ENCODE assay signal across 17 cellular contexts in genomic region chr10:95281206-95281605, GRCh38. TPM values are rescaled to one million over a fixed set of nuclear protein-coding genes. Genes with fewer than 3 reads are reported as not detected.
DNase-seq lines count a peak whose midpoint lies in the region; ATAC-seq and TF ChIP-seq lines count a peak whose summit lies in the region.
"Had no signal": no experiment of that assay in that cellular context is flagged by ENCODE, and none has a peak within 500 bp of the region (broad histone marks: within the 10 kb centered on the region; RNA-seq: fewer than 3 reads in every experiment).

No MANE protein-coding gene starts in this region.

- no peak overlapping the region for H3K23ac ChIP-seq in mesendoderm (ENCODE audit: low read length)

- H3K27me3 ChIP-seq in Panc1 (ENCODE audit: control insufficient read depth, insufficient read depth, low read length) (no peaks in the 10 kb centered on the region), mesendoderm (ENCODE audit: insufficient read depth, low read length, poor library complexity) (no peaks in the 10 kb centered on the region), thyroid gland (no peaks in the 10 kb centered on the region)
- H3K27me3 ChIP-seq: MG63, Peyer's patch had no signal

- no peak for ATAC-seq in Panc1
- no peak for ATAC-seq in stimulated activated naive CD8-positive, alpha-beta T cell treated with anti-CD3 and anti-CD28 coated beads, Interleukin-15, amount 100 ng/mL, for 72 hours
- ATAC-seq: activated CD8-positive, alpha-beta memory T cell treated with anti-CD3 and anti-CD28 coated beads, Interleukin-2, amount 10 ng/mL, durations not matched to agents 7 days and 5 days had no signal

- POLR2A ChIA-PET in Panc1 (lab: Charles Lee): no interaction called here

- no CpG with 5 or more reads among the region's 2 CpGs for WGBS in mesendoderm (ENCODE audit: extremely low coverage, insufficient coverage, low lambda C conversion rate)
- WGBS in thyroid gland, 2 donors: 91 to 94% methylated on average over 2 of the region's 2 CpGs

- H3K9me3 Mint-ChIP-seq in stimulated activated naive CD8-positive, alpha-beta T cell treated with anti-CD3 and anti-CD28 coated beads, Interleukin-15, amount 100 ng/mL, for 72 hours: no peaks in the 10 kb centered on the region
- H3K9me3 Mint-ChIP-seq in type B pancreatic cell: no peaks in the 10 kb centered on the region
- H3K9me3 Mint-ChIP-seq: activated CD4-positive, alpha-beta T cell treated with anti-CD3 and anti-CD28 coated beads, Interleukin-2, amount 10 ng/mL, durations not matched to agents 24 days and 14 days; mesothelial cell of epicardium had no signal

- H2BK15ac ChIP-seq in mesendoderm (replicated peaks; ENCODE audit: low read depth): no peak overlapping the region

- H2BK5ac ChIP-seq in mesendoderm (ENCODE audit: low read length): no peak overlapping the region

- CTCF ChIA-PET in Panc1 (lab: Charles Lee): interaction anchor here (0.9 kb wide), 1 partner anchor 35 kb away, joined by 3 read pairs; no protein-coding TSS in a partner anchor

- no peak overlapping the region for H3K27ac Mint-ChIP-seq in stimulated activated naive CD8-positive, alpha-beta T cell treated with anti-CD3 and anti-CD28 coated beads, Interleukin-15, amount 100 ng/mL, for 72 hours
- H3K27ac Mint-ChIP-seq in type B pancreatic cell: no peak overlapping the region
- H3K27ac Mint-ChIP-seq: activated CD4-positive, alpha-beta T cell treated with anti-CD3 and anti-CD28 coated beads, Interleukin-2, amount 10 ng/mL, durations not matched to agents 24 days and 14 days; activated CD8-positive, alpha-beta memory T cell treated with anti-CD3 and anti-CD28 coated beads, Interleukin-2, amount 10 ng/mL, durations not matched to agents 7 days and 5 days; activated naive CD8-positive, alpha-beta T cell had no signal

- H3K18ac ChIP-seq in mesendoderm (ENCODE audit: low read length): peak overlapping the region; percentile 88

- peaks cover 70% of the 10 kb centered on the region for H3K79me2 ChIP-seq in mesendoderm (ENCODE audit: control insufficient read depth, insufficient read depth, low read length)

- no peak overlapping the region for H3K4me2 ChIP-seq in mesendoderm (ENCODE audit: low read length)

- H3K4me1 Mint-ChIP-seq in stimulated activated naive CD8-positive, alpha-beta T cell treated with anti-CD3 and anti-CD28 coated beads, Interleukin-15, amount 100 ng/mL, for 72 hours: no peaks in the 10 kb centered on the region
- peaks cover 34% of the 10 kb centered on the region for H3K4me1 Mint-ChIP-seq in type B pancreatic cell (ENCODE audit: unreplicated experiment)

- no TSS peak for BruUV-seq in Panc1 (replicated peaks; lab: Mats Ljungman, UMichigan)

- no peak overlapping the region for H3K9ac ChIP-seq in mesendoderm (ENCODE audit: low read length)

- no peak overlapping the region for H2AK5ac ChIP-seq in mesendoderm (ENCODE audit: low read length)

- no peak overlapping the region for H3K56ac ChIP-seq in mesendoderm (ENCODE audit: low read length)

- in situ Hi-C loops in Panc1 (cut with HindIII; ENCODE audit: low pct_unique_long_range_greater_than_20kb, low sequenced_read_pairs): no loop called here

- H3K36me3 ChIP-seq in Panc1 (ENCODE audit: control insufficient read depth, insufficient read depth, low read length): no peaks in the 10 kb centered on the region
- no peaks in the 10 kb centered on the region for H3K36me3 ChIP-seq in mesendoderm (ENCODE audit: control insufficient read depth, insufficient read depth, low read length)
- no peaks in the 10 kb centered on the region for H3K36me3 ChIP-seq in thyroid gland
- H3K36me3 ChIP-seq: MG63, Peyer's patch had no signal

- intact Hi-C loops in Panc1 (cut with micrococcal nuclease; ENCODE audit: unreplicated experiment): no loop called here
- intact Hi-C loops in thyroid gland (cut with DNase I): no loop called here

- peak overlapping the region; percentile 32; the same call in 1 of the 2 replicates for H3K27ac ChIP-seq in Panc1 (ENCODE audit: low read length)
- peak overlapping the region; percentile 90 for H3K27ac ChIP-seq in epithelial cell of prostate
- H3K27ac ChIP-seq in mesendoderm (ENCODE audit: low read depth, low read length): no peak overlapping the region
- H3K27ac ChIP-seq in thyroid gland: peak overlapping the region in 2 of 3 donors; percentile 75 to 80

- no peak overlapping the region for H3K4me3 ChIP-seq in Panc1 (ENCODE audit: low read depth in 2 of 2, low read length in 2 of 2)
- no peak overlapping the region for H3K4me3 ChIP-seq in mesendoderm (ENCODE audit: low read length)
- no peak overlapping the region for H3K4me3 ChIP-seq in thyroid gland (replicated peaks in 1 of 3)
- H3K4me3 ChIP-seq: MG63, Peyer's patch had no signal

- peaks cover 28% of the 10 kb centered on the region for H3K79me1 ChIP-seq in mesendoderm (ENCODE audit: low read length)

- no peak for TF ChIP-seq CTCF in Panc1 (IDR thresholded peaks at IDR 0.05)
- no peak for TF ChIP-seq CTCF in thyroid gland (IDR thresholded peaks at IDR 0.05)
- no peak for TF ChIP-seq CTCF in type B pancreatic cell (conservative IDR thresholded peaks at IDR 0.05)

- H3K4me1 ChIP-seq in Panc1 (ENCODE audit: control insufficient read depth, insufficient read depth, low read length) (peaks cover 48% of the 10 kb centered on the region), mesendoderm (ENCODE audit: control insufficient read depth, low read depth, low read length) (peaks cover 20% of the 10 kb centered on the region), thyroid gland (peaks cover 24 to 75% of the 10 kb centered on the region in 2 donors)

- DNase-seq in Panc1 (ENCODE audit: low read depth, low spot score): no peak
- DNase-seq in epithelial cell of prostate (ENCODE audit: low read depth, low spot score): no peak
- no peak for DNase-seq in mesendoderm
- DNase-seq in thyroid gland: no peak
- DNase-seq in stimulated activated naive CD8-positive, alpha-beta T cell treated with anti-CD3 and anti-CD28 coated beads, Interleukin-15, amount 100 ng/mL, for 72 hours: no peak
- DNase-seq in activated CD8-positive, alpha-beta memory T cell treated with anti-CD3 and anti-CD28 coated beads, Interleukin-2, amount 50 U/mL, for 48 hours: no peak
- no peak for DNase-seq in type B pancreatic cell (ENCODE audit: extremely low spot score, unreplicated experiment)
- DNase-seq: activated CD4-positive, alpha-beta T cell treated with anti-CD3 and anti-CD28 coated beads, Interleukin-2, amount 10 ng/mL, durations not matched to agents 24 days and 14 days; activated CD8-positive, alpha-beta memory T cell treated with anti-CD3 and anti-CD28 coated beads, Interleukin-2, amount 10 ng/mL, durations not matched to agents 7 days and 5 days; effector memory CD4-positive, alpha-beta T cell; MG63; NCI-H1436 treated with DMSO at 0.1 percent for 48 hours; NCI-H510A treated with DMSO at 0.1 percent for 48 hours; Peyer's patch; posterior cingulate gyrus had no signal

- peaks cover 21% of the 10 kb centered on the region for H3K36me3 Mint-ChIP-seq in type B pancreatic cell
- H3K36me3 Mint-ChIP-seq: activated CD8-positive, alpha-beta memory T cell treated with anti-CD3 and anti-CD28 coated beads, Interleukin-2, amount 10 ng/mL, durations not matched to agents 7 days and 5 days; activated naive CD8-positive, alpha-beta T cell had no signal

- no peak overlapping the region for H3K4me3 Mint-ChIP-seq in stimulated activated naive CD8-positive, alpha-beta T cell treated with anti-CD3 and anti-CD28 coated beads, Interleukin-15, amount 100 ng/mL, for 72 hours
- no peak overlapping the region for H3K4me3 Mint-ChIP-seq in type B pancreatic cell
- H3K4me3 Mint-ChIP-seq: activated CD4-positive, alpha-beta T cell treated with anti-CD3 and anti-CD28 coated beads, Interleukin-2, amount 10 ng/mL, durations not matched to agents 24 days and 14 days; activated CD8-positive, alpha-beta memory T cell treated with anti-CD3 and anti-CD28 coated beads, Interleukin-2, amount 10 ng/mL, durations not matched to agents 7 days and 5 days; activated naive CD8-positive, alpha-beta T cell; mesothelial cell of epicardium had no signal

- no peak overlapping the region for H4K8ac ChIP-seq in mesendoderm (ENCODE audit: low read depth, low read length)

- H3K9me3 ChIP-seq in Panc1 (ENCODE audit: control insufficient read depth, insufficient read depth, low read depth, low read length): no peaks in the 10 kb centered on the region
- H3K9me3 ChIP-seq in thyroid gland: no peaks in the 10 kb centered on the region
- H3K9me3 ChIP-seq: MG63, Peyer's patch had no signal

- H3K4ac ChIP-seq in mesendoderm (ENCODE audit: low read depth, low read length): no peak overlapping the region

- H4K5ac ChIP-seq in mesendoderm (ENCODE audit: low read length): no peak overlapping the region

- no peak overlapping the region for H2BK120ac ChIP-seq in mesendoderm (ENCODE audit: low read depth, low read length)

- no peak for TF ChIP-seq POLR2A in thyroid gland (IDR thresholded peaks at IDR 0.05)

- peaks cover 15% of the 10 kb centered on the region for H3K27me3 Mint-ChIP-seq in stimulated activated naive CD8-positive, alpha-beta T cell treated with anti-CD3 and anti-CD28 coated beads, Interleukin-15, amount 100 ng/mL, for 72 hours
- H3K27me3 Mint-ChIP-seq in type B pancreatic cell: no peaks in the 10 kb centered on the region
- H3K27me3 Mint-ChIP-seq: activated naive CD8-positive, alpha-beta T cell had no signal

RNA-seq across cellular contexts. Expression of gene PDLIM1, which starts 9.6 kb away (rescaled TPM):
- total RNA-seq in Panc1 (2021; ENCODE audit: unreplicated experiment): 183 TPM
- 200 TPM for polyA plus RNA-seq in Panc1 (2012; ENCODE audit: insufficient read length)
- 212 TPM for polyA plus RNA-seq in mesendoderm (2013, experiment 1 of 2)
- 220 TPM for polyA plus RNA-seq in mesendoderm (2013, experiment 2 of 2)
- total RNA-seq in thyroid gland: 100 to 1,000 TPM in 1 of 4 donors, 10 to 100 TPM in 3; 67.8 to 158 (median 90.7) TPM
- total RNA-seq in type B pancreatic cell (ENCODE audit: low replicate concordance): 171 and 347 TPM in 2 replicates
